ENCODE assay signal across 9 cellular contexts in genomic region chr11:73399159-73400090, GRCh38. TPM values are rescaled to one million over a fixed set of nuclear protein-coding genes. Genes with fewer than 3 reads are reported as not detected.
A peak's percentile ranks its signal among the peaks of the same experiment; 100 is the strongest.
DNase-seq lines count a peak whose midpoint lies in the region; ATAC-seq and TF ChIP-seq lines count a peak whose summit lies in the region.
"Had no signal": no experiment of that assay in that cellular context is flagged by ENCODE, and none has a peak within 500 bp of the region (broad histone marks: within the 10 kb centered on the region; RNA-seq: fewer than 3 reads in every experiment).

No MANE protein-coding gene starts in this region.

- H3K9me3 ChIP-seq in T-helper 17 cell (ENCODE audit: control insufficient read depth, low read length, poor library complexity, severe bottlenecking) = no peaks in the 10 kb centered on the region
- H3K9me3 ChIP-seq in endodermal cell (ENCODE audit: control insufficient read depth, low read length) = no peaks in the 10 kb centered on the region
- no peaks in the 10 kb centered on the region for H3K9me3 ChIP-seq in osteoblast (ENCODE audit: low read depth, low read length)
- H3K9me3 ChIP-seq in uterus = no peaks in the 10 kb centered on the region
- H3K9me3 ChIP-seq: spleen had no signal

- H3K36me3 ChIP-seq in H7 (replicated peaks; ENCODE audit: control insufficient read depth, insufficient read depth, low read length) (no peaks in the 10 kb centered on the region), endodermal cell (ENCODE audit: control insufficient read depth, insufficient read depth, low read length) (peaks cover 5% of the 10 kb centered on the region), osteoblast (ENCODE audit: insufficient read depth, low read length) (peaks cover 20% of the 10 kb centered on the region), uterus (no peaks in the 10 kb centered on the region)

- H3K4me1 ChIP-seq in endodermal cell (ENCODE audit: control insufficient read depth, insufficient read depth, low read length) (peaks cover 10% of the 10 kb centered on the region), osteoblast (ENCODE audit: insufficient read depth, low read length) (peaks cover 33% of the 10 kb centered on the region), uterus (no peaks in the 10 kb centered on the region)

- TF ChIP-seq POLR2A in uterus (IDR thresholded peaks at IDR 0.05) = no peak

- H3K9ac ChIP-seq in endodermal cell (ENCODE audit: extremely low read depth, low read length, poor library complexity, severe bottlenecking) = no peak overlapping the region

- ATAC-seq in T-helper 17 cell = peak; percentile 5
- no peak for ATAC-seq in GM21367 (IDR thresholded peaks at IDR 0.05; ENCODE audit: unreplicated experiment)

- H3K9me3 Mint-ChIP-seq in endodermal cell = no peaks in the 10 kb centered on the region

- no peaks in the 10 kb centered on the region for H3K27me3 ChIP-seq in H7 (ENCODE audit: control insufficient read depth, insufficient read depth, low read length)
- no peaks in the 10 kb centered on the region for H3K27me3 ChIP-seq in endodermal cell (ENCODE audit: control insufficient read depth, insufficient read depth, low read length, poor library complexity, severe bottlenecking)
- no peaks in the 10 kb centered on the region for H3K27me3 ChIP-seq in osteoblast (ENCODE audit: insufficient read depth, low read length)
- no peaks in the 10 kb centered on the region for H3K27me3 ChIP-seq in uterus
- H3K27me3 ChIP-seq: spleen had no signal

- no peaks in the 10 kb centered on the region for H3K36me3 Mint-ChIP-seq in T-helper 17 cell (ENCODE audit: low read depth)
- no peaks in the 10 kb centered on the region for H3K36me3 Mint-ChIP-seq in endodermal cell (ENCODE audit: low read depth)

- H3K79me2 ChIP-seq in osteoblast (ENCODE audit: insufficient read depth, low read length) = no peaks in the 10 kb centered on the region

- H3K4me3 ChIP-seq in H7 (ENCODE audit: insufficient read depth, low read depth, low read length) (no peak overlapping the region), endodermal cell (ENCODE audit: low read length) (no peak overlapping the region), osteoblast (ENCODE audit: insufficient read depth, low read length) (peak overlapping the region; percentile 11), uterus (no peak overlapping the region)
- H3K4me3 ChIP-seq: spleen had no signal

- H3K27me3 Mint-ChIP-seq in T-helper 17 cell (no peaks in the 10 kb centered on the region), endodermal cell (ENCODE audit: insufficient read depth) (no peaks in the 10 kb centered on the region)

- peaks cover 11% of the 10 kb centered on the region for H3K4me1 Mint-ChIP-seq in T-helper 17 cell
- H3K4me1 Mint-ChIP-seq in endodermal cell = peaks cover 5% of the 10 kb centered on the region

- no peaks in the 10 kb centered on the region for H4K20me1 ChIP-seq in osteoblast (ENCODE audit: insufficient read depth, low read length)

- TF ChIP-seq CTCF in endodermal cell (conservative IDR thresholded peaks at IDR 0.05) (no peak), osteoblast (IDR thresholded peaks at IDR 0.05; ENCODE audit: extremely low read depth, low read depth, low read length) (no peak), uterus (IDR thresholded peaks at IDR 0.05) (no peak)

- peak overlapping the region; percentile 23 for H3K4me2 ChIP-seq in osteoblast (ENCODE audit: insufficient read depth, low read length)

- DNase-seq in H7 (peak; percentile 33), T-helper 17 cell (no peak), endodermal cell (peak; percentile 43), osteoblast (ENCODE audit: insufficient read length, low spot score, missing footprints) (peak; percentile 93), amniotic stem cell (lab: John Stamatoyannopoulos, UW) (no peak), uterus (no peak)
- DNase-seq: NCI-H526, spleen had no signal

- H3K4me3 Mint-ChIP-seq in T-helper 17 cell (no peak overlapping the region), endodermal cell (no peak overlapping the region)

- 87 to 90% methylated on average over 6 to 11 of the region's 11 CpGs for WGBS in endodermal cell (ENCODE audit: insufficient coverage in 1 of 2, insufficient read length in 1 of 2), 2 experiments

- H3K27ac ChIP-seq in endodermal cell (ENCODE audit: low read depth, low read length) (no peak overlapping the region), osteoblast (ENCODE audit: low read depth, low read length) (peak overlapping the region; percentile 43), uterus (peak overlapping the region in 1 of 2 donors; percentile 10)

- intact Hi-C loops in uterus (cut with DNase I; ENCODE audit: low total_unique reads) = no loop called here

- peak overlapping the region; percentile 89 for H3K27ac Mint-ChIP-seq in T-helper 17 cell
- peak overlapping the region; percentile 44 for H3K27ac Mint-ChIP-seq in endodermal cell

- H2AFZ ChIP-seq in osteoblast (ENCODE audit: low read length) = no peak overlapping the region

RNA-seq across cellular contexts. Expression of gene RELT, which starts 23.2 kb away (rescaled TPM):
- 6.4 and 8.3 TPM in 2 replicates for total RNA-seq in H7 (2014; rRNA removed; shearing (Covaris generic))
- 100 to 1,000 TPM; 139 to 169 TPM for total RNA-seq in T-helper 17 cell
- total RNA-seq in endodermal cell = 1 to 10 TPM; 6.9 to 8.9 TPM
- polyA plus RNA-seq in endodermal cell (2013, experiment 1 of 2) = 7.8 TPM
- 8.4 TPM for polyA plus RNA-seq in endodermal cell (2013, experiment 2 of 2)
- total RNA-seq in osteoblast = 2.9 and 4.0 TPM in 2 replicates
- 1 to 10 TPM in 2 of 4 donors, under 1 TPM in 1, not detected in 1; 0.29 to 5.8 (median 3.3) TPM for total RNA-seq in uterus

Comparison
In these comparisons a context has a peak if more than half of its experiments do, and no peak if none do; other contexts are left out.
1. DNase-seq: peak in H7 (single experiment), endodermal cell (single experiment) and osteoblast (single experiment); none in T-helper 17 cell (0 of 3), amniotic stem cell (single experiment) and uterus (0 of 2).
2. RNA of gene RELT, which starts 23.2 kb away (total RNA-seq): 139 to 169 TPM in T-helper 17 cell; 6.9 to 8.9 TPM in endodermal cell, 6.4 to 8.3 TPM in H7, 2.9 to 4.0 TPM in osteoblast and 0.29 to 5.8 TPM in uterus; every median in the first group is over 10 times any median in the second.